ENCODE assay signal across 10 cellular contexts in genomic region chr1:62070384-62071011, GRCh38.
DNase-seq lines count a peak whose midpoint lies in the region; ATAC-seq and TF ChIP-seq lines count a peak whose summit lies in the region.
"Had no signal": no experiment of that assay in that cellular context is flagged by ENCODE, and none has a peak within 500 bp of the region (broad histone marks: within the 10 kb centered on the region; RNA-seq: fewer than 3 reads in every experiment).

No MANE protein-coding gene starts in this region.

- H3K79me1 ChIP-seq in H9 (ENCODE audit: insufficient read depth, low read depth, low read length, poor library complexity, severe bottlenecking): no peaks in the 10 kb centered on the region

- H3K36me3 ChIP-seq in mucosa of descending colon (ENCODE audit: low read depth): no peaks in the 10 kb centered on the region

- H4K8ac ChIP-seq in H9 (replicated peaks; ENCODE audit: insufficient read length, low read depth, low read length): no peak overlapping the region

- H3K18ac ChIP-seq in H9 (ENCODE audit: insufficient read length, low read depth, low read length): no peak overlapping the region

- H4K20me1 ChIP-seq in H9 (ENCODE audit: control insufficient read depth, insufficient read depth, insufficient read length): no peaks in the 10 kb centered on the region

- POLR2A ChIA-PET in CD4-positive, alpha-beta T cell (lab: Charles Lee): no interaction called here

- no peaks in the 10 kb centered on the region; the same call in 1 of the 2 replicates for H3K79me2 ChIP-seq in H9 (ENCODE audit: insufficient read depth, low read length)

- H4K91ac ChIP-seq in H9 (ENCODE audit: insufficient read length, low read depth, low read length): no peak overlapping the region

- H3K4me2 ChIP-seq in H9 (ENCODE audit: insufficient read depth, insufficient read length, low read length): no peak overlapping the region

- no peaks in the 10 kb centered on the region for H3K27me3 Mint-ChIP-seq in CD4-positive, alpha-beta T cell
- H3K27me3 Mint-ChIP-seq in H9 (ENCODE audit: low read depth): no peaks in the 10 kb centered on the region
- H3K27me3 Mint-ChIP-seq: activated naive CD8-positive, alpha-beta T cell treated with anti-CD3 and anti-CD28 coated beads, Interleukin-2, amount 10 ng/mL, durations not matched to agents 7 days and 5 days; naive B cell had no signal

- no peak overlapping the region for H2BK15ac ChIP-seq in H9 (ENCODE audit: low read depth, low read length)

- peak; percentile 25 for TF ChIP-seq CTCF in CD4-positive, alpha-beta T cell (IDR thresholded peaks at IDR 0.05)
- TF ChIP-seq CTCF in H9 (conservative IDR thresholded peaks at IDR 0.05) (peak; percentile 84), VCaP (conservative IDR thresholded peaks at IDR 0.05) (peak; percentile 70), mucosa of descending colon (IDR thresholded peaks at IDR 0.05) (no peak)

- H3T11ph ChIP-seq in H9 (ENCODE audit: low read length): no peak overlapping the region

- H3K23ac ChIP-seq in H9 (ENCODE audit: insufficient read length, low read depth, low read length): no peak overlapping the region

- H3K9me3 ChIP-seq in CD4-positive, alpha-beta T cell (ENCODE audit: control insufficient read depth, low read length): no peaks in the 10 kb centered on the region
- peaks cover 5% of the 10 kb centered on the region for H3K9me3 ChIP-seq in H9 (ENCODE audit: control insufficient read depth, low read depth, low read length)
- no peaks in the 10 kb centered on the region for H3K9me3 ChIP-seq in mucosa of descending colon

- no peak overlapping the region for H3K27ac ChIP-seq in CD4-positive, alpha-beta T cell (ENCODE audit: low read depth, low read length)
- H3K27ac ChIP-seq in H9 (ENCODE audit: insufficient read length, low read depth, low read length): no peak overlapping the region
- H3K27ac ChIP-seq in VCaP: no peak overlapping the region

- peaks cover 32% of the 10 kb centered on the region for H3K36me3 Mint-ChIP-seq in CD4-positive, alpha-beta T cell (ENCODE audit: low read depth)
- H3K36me3 Mint-ChIP-seq in H9 (ENCODE audit: insufficient read depth in 1 of 3, low read depth in 3 of 3): peaks cover 14 to 19% (median 17%) of the 10 kb centered on the region in 3 experiments

- no CpG with 5 or more reads among the region's 4 CpGs for WGBS in H9 (ENCODE audit: extremely low coverage, insufficient read length, low lambda C conversion rate)

- no peak overlapping the region for H2BK5ac ChIP-seq in H9 (ENCODE audit: insufficient read length, low read length)

- H3K9ac ChIP-seq in H9 (ENCODE audit: extremely low read depth, insufficient read length, low read length): no peak overlapping the region

- H3K4me3 Mint-ChIP-seq in CD4-positive, alpha-beta T cell: no peak overlapping the region
- no peak overlapping the region for H3K4me3 Mint-ChIP-seq in H9
- H3K4me3 Mint-ChIP-seq: activated naive CD8-positive, alpha-beta T cell treated with anti-CD3 and anti-CD28 coated beads, Interleukin-2, amount 10 ng/mL, durations not matched to agents 7 days and 5 days; naive B cell had no signal

- no peak overlapping the region for H2BK120ac ChIP-seq in H9 (ENCODE audit: low read depth, low read length, poor library complexity, severe bottlenecking)

- no peak overlapping the region for H4K5ac ChIP-seq in H9 (ENCODE audit: insufficient read length, low read depth, low read length)

- H3K27ac Mint-ChIP-seq in CD4-positive, alpha-beta T cell: no peak overlapping the region
- H3K27ac Mint-ChIP-seq in H9: peak overlapping the region in 2 of 3 experiments; percentile 31 to 52; a peak in 6 of 7 replicates
- H3K27ac Mint-ChIP-seq: activated naive CD8-positive, alpha-beta T cell treated with anti-CD3 and anti-CD28 coated beads, Interleukin-2, amount 10 ng/mL, durations not matched to agents 7 days and 5 days; naive B cell had no signal

- CTCF ChIA-PET in CD4-positive, alpha-beta T cell (lab: Charles Lee): no interaction called here

- no peak overlapping the region for H2BK12ac ChIP-seq in H9 (ENCODE audit: insufficient read length, low read depth, low read length)

- H3K14ac ChIP-seq in H9 (ENCODE audit: insufficient read depth, low read length): no peak overlapping the region

- no peak overlapping the region for H3K4ac ChIP-seq in H9 (ENCODE audit: low read depth, low read length)

- no peak for DNase-seq in CD4-positive, alpha-beta T cell
- DNase-seq in H9 (no peak), kidney glomerular epithelial cell (lab: John Stamatoyannopoulos, UW) (peak; percentile 12), mucosa of descending colon (no peak), DMS153 treated with DMSO at 0.1 percent for 48 hours (lab: John Stamatoyannopoulos, UW; ENCODE audit: unreplicated experiment) (no peak)
- DNase-seq: activated naive CD8-positive, alpha-beta T cell treated with anti-CD3 and anti-CD28 coated beads, Interleukin-2, amount 10 ng/mL, durations not matched to agents 7 days and 5 days; naive B cell had no signal

- intact Hi-C loops in CD4-positive, alpha-beta T cell (cut with DNase I, micrococcal nuclease): no loop called here
- intact Hi-C loops in mucosa of descending colon (cut with DNase I, micrococcal nuclease): no loop called here

- no peak overlapping the region for H2BK20ac ChIP-seq in H9 (ENCODE audit: low read depth, low read length, poor library complexity, severe bottlenecking)

- no peaks in the 10 kb centered on the region for H3K4me1 Mint-ChIP-seq in CD4-positive, alpha-beta T cell (ENCODE audit: low read depth)
- H3K4me1 Mint-ChIP-seq in H9: no peaks in the 10 kb centered on the region
- H3K4me1 Mint-ChIP-seq: activated naive CD8-positive, alpha-beta T cell treated with anti-CD3 and anti-CD28 coated beads, Interleukin-2, amount 10 ng/mL, durations not matched to agents 7 days and 5 days; naive B cell had no signal

- H3K27me3 ChIP-seq in CD4-positive, alpha-beta T cell (ENCODE audit: control insufficient read depth, insufficient read depth, low read length): no peaks in the 10 kb centered on the region
- no peaks in the 10 kb centered on the region for H3K27me3 ChIP-seq in H9 (ENCODE audit: insufficient read depth, low read length)

- no peak overlapping the region for H2AK5ac ChIP-seq in H9 (ENCODE audit: insufficient read length, low read length)

- H3K4me1 ChIP-seq in H9 (ENCODE audit: insufficient read depth, low read length) (no peaks in the 10 kb centered on the region), mucosa of descending colon (ENCODE audit: low read depth) (no peaks in the 10 kb centered on the region)

- peaks cover 2% of the 10 kb centered on the region for H3K9me3 Mint-ChIP-seq in CD4-positive, alpha-beta T cell
- H3K9me3 Mint-ChIP-seq in H9: peaks cover 6 to 16% of the 10 kb centered on the region in 2 experiments
- H3K9me3 Mint-ChIP-seq: activated naive CD8-positive, alpha-beta T cell treated with anti-CD3 and anti-CD28 coated beads, Interleukin-2, amount 10 ng/mL, durations not matched to agents 7 days and 5 days had no signal

- no peaks in the 10 kb centered on the region for H3K23me2 ChIP-seq in H9 (ENCODE audit: insufficient read length, low read depth, low read length, poor library complexity, severe bottlenecking)

- no peak overlapping the region for H3K4me3 ChIP-seq in mucosa of descending colon

- no peak overlapping the region for H3K56ac ChIP-seq in H9 (ENCODE audit: insufficient read length, low read depth, low read length)

- H2AFZ ChIP-seq in H9 (ENCODE audit: low read length): no peak overlapping the region

- no peak for ATAC-seq in CD4-positive, alpha-beta T cell (ENCODE audit: poor library complexity)
- ATAC-seq in GM21423 (IDR thresholded peaks at IDR 0.05; ENCODE audit: unreplicated experiment) (no peak), HG03439 (IDR thresholded peaks at IDR 0.05; ENCODE audit: unreplicated experiment) (no peak), mucosa of descending colon (no peak)
